ENCODE assay signal across 11 cellular contexts in genomic region chr18:75162467-75162866, GRCh38. TPM values are rescaled to one million over a fixed set of nuclear protein-coding genes. Genes with fewer than 3 reads are reported as not detected.
A peak's percentile ranks its signal among the peaks of the same experiment; 100 is the strongest.
DNase-seq lines count a peak whose midpoint lies in the region; ATAC-seq and TF ChIP-seq lines count a peak whose summit lies in the region.
"Had no signal": no experiment of that assay in that cellular context is flagged by ENCODE, and none has a peak within 500 bp of the region (broad histone marks: within the 10 kb centered on the region; RNA-seq: fewer than 3 reads in every experiment).

No MANE protein-coding gene starts in this region.

- H3K27ac ChIP-seq in right cardiac atrium (ENCODE audit: low read length) (no peak overlapping the region), WERI-Rb-1 (no peak overlapping the region)
- H3K27ac ChIP-seq: uterus had no signal

- H3K36me3 ChIP-seq in WERI-Rb-1, result no peaks in the 10 kb centered on the region
- H3K36me3 ChIP-seq: uterus had no signal

- 44% methylated on average over 3 of the region's 3 CpGs for WGBS in right cardiac atrium

- TF ChIP-seq CTCF in cardiac fibroblast (IDR thresholded peaks at IDR 0.05; ENCODE audit: low read depth, low read length) (no peak), WERI-Rb-1 (IDR thresholded peaks at IDR 0.05; ENCODE audit: low read depth, low read length) (no peak)

- peak; percentile 29 for DNase-seq in ACHN
- peak; percentile 44 for DNase-seq in HT1080 (ENCODE audit: low read depth)
- peak; percentile 47 to 53 for DNase-seq in cardiac fibroblast (ENCODE audit: low read depth in 2 of 2)
- DNase-seq in right cardiac atrium, result no peak
- no peak for DNase-seq in cerebellar nuclear complex (lab: John Stamatoyannopoulos, UW)
- no peak for DNase-seq in DMS114 treated with DMSO at 0.1 percent for 48 hours (lab: John Stamatoyannopoulos, UW; ENCODE audit: unreplicated experiment)
- no peak for DNase-seq in WERI-Rb-1
- DNase-seq: activated CD4-positive, alpha-beta T cell treated with anti-CD3 and anti-CD28 coated beads, Interleukin-2, amount 50 U/mL, for 48 hours; KG1; uterus had no signal

- peak; percentile 59 to 69 for ATAC-seq in right cardiac atrium
- ATAC-seq in GM21515 (IDR thresholded peaks at IDR 0.05; ENCODE audit: unreplicated experiment), result no peak

- intact Hi-C loops in right cardiac atrium (cut with DNase I), result no loop called here

- in situ Hi-C loops in ACHN (cut with HindIII; ENCODE audit: low pct_ligation_motif_present, low pct_unique_long_range_greater_than_20kb, low sequenced_read_pairs), result no loop called here

- H3K27me3 ChIP-seq in right cardiac atrium (ENCODE audit: control insufficient read depth, insufficient read depth) (no peaks in the 10 kb centered on the region), WERI-Rb-1 (ENCODE audit: insufficient read depth, low read depth, severe bottlenecking) (no peaks in the 10 kb centered on the region)
- H3K27me3 ChIP-seq: uterus had no signal

- no peaks in the 10 kb centered on the region for H3K4me1 ChIP-seq in right cardiac atrium (ENCODE audit: control insufficient read depth, insufficient read depth, low read length)
- H3K4me1 ChIP-seq: uterus had no signal

- H3K9me3 ChIP-seq in right cardiac atrium (ENCODE audit: control insufficient read depth, low read length), result no peaks in the 10 kb centered on the region
- no peaks in the 10 kb centered on the region for H3K9me3 ChIP-seq in WERI-Rb-1 (ENCODE audit: severe bottlenecking)
- H3K9me3 ChIP-seq: uterus had no signal

- H3K4me3 ChIP-seq in cardiac fibroblast (replicated peaks in 1 of 2; ENCODE audit: low read depth in 2 of 2, low read length in 2 of 2), result no peak overlapping the region
- no peak overlapping the region for H3K4me3 ChIP-seq in right cardiac atrium (ENCODE audit: low read length)
- no peak overlapping the region for H3K4me3 ChIP-seq in WERI-Rb-1 (ENCODE audit: low read depth, low read length)
- H3K4me3 ChIP-seq: uterus had no signal

RNA-seq across cellular contexts. Expression of gene PTGR3, which starts 46.5 kb away (rescaled TPM):
- total RNA-seq in HT1080 (2014; rRNA removed; shearing (Covaris generic)), result 20.3 and 24.0 TPM in 2 replicates
- polyA plus RNA-seq in HT1080 (2015; cell fraction: cytosol; rRNA removed), result 35.6 and 43.9 TPM in 2 replicates
- 29.7 and 33.4 TPM in 2 replicates for polyA plus RNA-seq in HT1080 (2015; cell fraction: nucleus; rRNA removed)
- total RNA-seq in right cardiac atrium, result 10 to 100 TPM; 27.1 to 42.9 (median 33.8) TPM
- polyA plus RNA-seq in right cardiac atrium, result 23.4 TPM

RNA-seq across cellular contexts. Expression of gene TSHZ1, which starts 48.1 kb away (rescaled TPM):
- 9.4 and 11.8 TPM in 2 replicates for total RNA-seq in HT1080 (2014; rRNA removed; shearing (Covaris generic))
- polyA plus RNA-seq in HT1080 (2015; cell fraction: cytosol; rRNA removed), result 8.7 and 10.3 TPM in 2 replicates
- polyA plus RNA-seq in HT1080 (2015; cell fraction: nucleus; rRNA removed), result 5.9 and 8.1 TPM in 2 replicates
- total RNA-seq in right cardiac atrium, result 10 to 100 TPM; 13.3 to 24.7 (median 20.4) TPM
- 12.7 TPM for polyA plus RNA-seq in right cardiac atrium

Comparison
In these comparisons a context has a peak if more than half of its experiments do, and no peak if none do; other contexts are left out.
1. DNase-seq: peak in ACHN (single experiment), HT1080 (single experiment) and cardiac fibroblast (2 of 2); none in right cardiac atrium (0 of 3), cerebellar nuclear complex (0 of 2), DMS114 treated with DMSO at 0.1 percent for 48 hours (single experiment) and WERI-Rb-1 (single experiment).